In genomic region chr7:11552676-11553075, GRCh38 we compare ENCODE assay signal across 24 cellular contexts.
DNase-seq lines count a peak whose midpoint lies in the region; ATAC-seq, FAIRE-seq and TF ChIP-seq lines count a peak whose summit lies in the region.
"Had no signal": no experiment of that assay in that cellular context is flagged by ENCODE, and none has a peak within 500 bp of the region (broad histone marks: within the 10 kb centered on the region; RNA-seq: fewer than 3 reads in every experiment).

No MANE protein-coding gene starts in this region.

- no peak for TF ChIP-seq EP300 in HepG2 (IDR thresholded peaks at IDR 0.05; ENCODE audit: low read depth in 2 of 2, low read length in 2 of 2)
- TF ChIP-seq EP300 in HepG2 (CRISPR knock-in tag; IDR thresholded peaks at IDR 0.05; ENCODE audit: borderline replicate concordance): no peak

- peak; percentile 63 for DNase-seq in BE2C
- peak in 2 of 3 experiments; percentile 60 to 90 for DNase-seq in NCI-H1417 (lab: John Stamatoyannopoulos, UW)
- peak; percentile 43 for DNase-seq in NCI-H510A treated with DMSO at 0.1 percent for 48 hours (lab: John Stamatoyannopoulos, UW)
- DNase-seq in OCI-M1 (lab: John Stamatoyannopoulos, UW): peak; percentile 45
- DNase-seq in HepG2 (ENCODE audit: low spot score): no peak
- no peak for DNase-seq in psoas muscle
- no peak for DNase-seq in G401 (ENCODE audit: low spot score)
- DNase-seq in effector memory CD4-positive, alpha-beta T cell: no peak
- DNase-seq: activated CD4-positive, alpha-beta T cell treated with anti-CD3 and anti-CD28 coated beads, Interleukin-2, amount 50 U/mL, for 48 hours; activated CD4-positive, CD25-positive, alpha-beta regulatory T cell; activated CD8-positive, alpha-beta memory T cell treated with anti-CD3 and anti-CD28 coated beads, Interleukin-2, amount 50 U/mL, for 48 hours; cortex of kidney; esophagus squamous epithelium; hypothalamus; left ventricle myocardium inferior; naive thymus-derived CD4-positive, alpha-beta T cell; occipital lobe had no signal

- intact Hi-C loops in HepG2 (cut with micrococcal nuclease; ENCODE audit: unreplicated experiment): no loop called here
- intact Hi-C loops in psoas muscle (cut with DNase I): no loop called here

- TF ChIP-seq POLR2A in HepG2 (IDR thresholded peaks at IDR 0.05; ENCODE audit: insufficient read depth in 1 of 2, low read depth in 2 of 2, low read length in 2 of 2): no peak

- POLR2A ChIA-PET in HepG2 (lab: Yijun Ruan, JAX): no interaction called here

- whole genome bisulfite sequencing in HepG2 (ENCODE audit: low lambda C conversion rate): 19% methylated on average over 5 of the region's 5 CpGs
- 66 to 77% (median 67%) methylated on average over 5 of the region's 5 CpGs for WGBS in psoas muscle, 3 donors

- no peaks in the 10 kb centered on the region for H3K79me2 ChIP-seq in HepG2 (ENCODE audit: insufficient read depth, low read length)

- in situ Hi-C loops in HepG2 (cut with HindIII; ENCODE audit: extremely low pct_ligation_motif_present, low pct_unique_long_range_greater_than_20kb): no loop called here
- in situ Hi-C loops in G401 (cut with HindIII; ENCODE audit: low sequenced_read_pairs): no loop called here

- no peak overlapping the region for H2AFZ ChIP-seq in HepG2 (ENCODE audit: low read length)

- no peak for TF ChIP-seq CTCF in BE2C (IDR thresholded peaks at IDR 0.05; ENCODE audit: low read depth, low read length)
- no peak for TF ChIP-seq CTCF in HepG2 (CRISPR knock-in tag; IDR thresholded peaks at IDR 0.05)
- TF ChIP-seq CTCF in psoas muscle (IDR thresholded peaks at IDR 0.05): no peak

- no peak overlapping the region for H3K4me2 ChIP-seq in HepG2 (ENCODE audit: low read depth, low read length)
- H3K4me2 ChIP-seq: A549 had no signal

- peaks cover 6% of the 10 kb centered on the region for H3K36me3 ChIP-seq in BE2C
- H3K36me3 ChIP-seq in HepG2 (replicated peaks in 1 of 2; ENCODE audit: control insufficient read depth in 1 of 2, insufficient read depth in 2 of 2, low read length in 2 of 2): no peaks in the 10 kb centered on the region
- H3K36me3 ChIP-seq in psoas muscle (ENCODE audit: insufficient read depth in 1 of 2, low read depth in 1 of 2): no peaks in the 10 kb centered on the region
- H3K36me3 ChIP-seq in effector memory CD4-positive, alpha-beta T cell (ENCODE audit: control insufficient read depth, insufficient read depth, low read length): no peaks in the 10 kb centered on the region
- H3K36me3 ChIP-seq: ascending aorta, esophagus squamous epithelium, left ventricle myocardium inferior had no signal

- CTCF ChIA-PET in HepG2 (lab: Yijun Ruan, JAX; ENCODE audit: low intra/inter-chr PET ratio, low total read pairs): no interaction called here

- peaks cover 10% of the 10 kb centered on the region for H3K4me1 ChIP-seq in BE2C
- H3K4me1 ChIP-seq in HepG2 (ENCODE audit: insufficient read depth, low read length): no peaks in the 10 kb centered on the region
- H3K4me1 ChIP-seq in psoas muscle: no peaks in the 10 kb centered on the region
- H3K4me1 ChIP-seq in effector memory CD4-positive, alpha-beta T cell (ENCODE audit: control insufficient read depth, insufficient read depth, low read length, poor library complexity, severe bottlenecking): no peaks in the 10 kb centered on the region
- H3K4me1 ChIP-seq: A549, ascending aorta, esophagus squamous epithelium, left ventricle myocardium inferior had no signal

- H4K20me1 ChIP-seq in HepG2 (ENCODE audit: insufficient read depth, low read length): no peaks in the 10 kb centered on the region

- H3K27me3 ChIP-seq in BE2C (no peaks in the 10 kb centered on the region), HepG2 (ENCODE audit: control insufficient read depth in 1 of 2, insufficient read depth in 2 of 2, low read length in 2 of 2) (no peaks in the 10 kb centered on the region), psoas muscle (ENCODE audit: insufficient read depth in 3 of 3, low read length in 2 of 3) (no peaks in the 10 kb centered on the region)
- H3K27me3 ChIP-seq in effector memory CD4-positive, alpha-beta T cell (replicated peaks; ENCODE audit: control insufficient read depth, insufficient read depth, low read length, poor library complexity, severe bottlenecking): no peaks in the 10 kb centered on the region
- H3K27me3 ChIP-seq: ascending aorta, esophagus squamous epithelium had no signal

- H3K9me3 ChIP-seq in BE2C (peaks cover 2% of the 10 kb centered on the region; the same call in 1 of the 2 replicates), HepG2 (ENCODE audit: low read length) (no peaks in the 10 kb centered on the region), psoas muscle (no peaks in the 10 kb centered on the region)
- H3K9me3 ChIP-seq in effector memory CD4-positive, alpha-beta T cell (ENCODE audit: control insufficient read depth, low read length): no peaks in the 10 kb centered on the region
- H3K9me3 ChIP-seq: A549, ascending aorta, esophagus squamous epithelium had no signal

- H3K4me3 ChIP-seq in BE2C (ENCODE audit: low read depth, low read length) (no peak overlapping the region), HepG2 (replicated peaks in 1 of 3; ENCODE audit: insufficient read depth in 1 of 3, low read depth in 2 of 3, low read length in 3 of 3) (no peak overlapping the region), psoas muscle (no peak overlapping the region)
- H3K4me3 ChIP-seq in effector memory CD4-positive, alpha-beta T cell (ENCODE audit: insufficient read depth, low read depth, low read length, poor library complexity, severe bottlenecking): no peak overlapping the region
- H3K4me3 ChIP-seq: A549, ascending aorta, esophagus squamous epithelium, left ventricle myocardium inferior, skin epidermis had no signal

- no peak overlapping the region for H3K9ac ChIP-seq in HepG2 (ENCODE audit: insufficient read depth, low read depth, low read length)

- no peak for ATAC-seq in HepG2
- no peak for ATAC-seq in psoas muscle
- ATAC-seq: A549; activated T-helper 17 cell treated with anti-CD3 and anti-CD28 coated beads, Interleukin-2, amount 50 U/mL, for 72 hours; naive thymus-derived CD4-positive, alpha-beta T cell had no signal

- TF ChIP-seq RAD21 in HepG2 (CRISPR knock-in tag; IDR thresholded peaks at IDR 0.05): no peak

- no peak for FAIRE-seq in HepG2 (lab: Jason Lieb, UNC)
- FAIRE-seq: A549, frontal cortex, GM12891, H54 had no signal

- no peak overlapping the region for H3K27ac ChIP-seq in HepG2 (ENCODE audit: extremely low read length, insufficient read depth, low read length)
- H3K27ac ChIP-seq in psoas muscle: no peak overlapping the region
- H3K27ac ChIP-seq in effector memory CD4-positive, alpha-beta T cell (ENCODE audit: insufficient read depth, low read length, poor library complexity, severe bottlenecking): no peak overlapping the region
- H3K27ac ChIP-seq: A549, ascending aorta, esophagus squamous epithelium, left ventricle myocardium inferior, skin epidermis had no signal

- no TSS peak for BruUV-seq in HepG2 (replicated peaks; lab: Mats Ljungman, UMichigan)

TF ChIP-seq in HepG2, 621 proteins besides CTCF, POLR2A, EP300 and RAD21:
- TF ChIP-seq ZNF776 (CRISPR knock-in tag; IDR thresholded peaks at IDR 0.05): no peak
- no peak for TF ChIP-seq ZNF768 (CRISPR knock-in tag; IDR thresholded peaks at IDR 0.05)
- TF ChIP-seq ARID4A (CRISPR knock-in tag; IDR thresholded peaks at IDR 0.05; ENCODE audit: borderline replicate concordance): no peak
- no peak for TF ChIP-seq ZNF557 (CRISPR knock-in tag; IDR thresholded peaks at IDR 0.05)
- no peak for TF ChIP-seq ZNF460 (CRISPR knock-in tag; IDR thresholded peaks at IDR 0.05; ENCODE audit: borderline replicate concordance)

Comparison
In these comparisons a context has a peak if more than half of its experiments do, and no peak if none do; other contexts are left out.
1. DNase-seq: peak in BE2C (single experiment), NCI-H1417 (2 of 3), NCI-H510A treated with DMSO at 0.1 percent for 48 hours (single experiment) and OCI-M1 (single experiment); none in HepG2 (single experiment), psoas muscle (0 of 2), G401 (single experiment) and effector memory CD4-positive, alpha-beta T cell (0 of 3).